Comparison of ENCODE assay signal across 19 cellular contexts in the genomic region with DNA sequence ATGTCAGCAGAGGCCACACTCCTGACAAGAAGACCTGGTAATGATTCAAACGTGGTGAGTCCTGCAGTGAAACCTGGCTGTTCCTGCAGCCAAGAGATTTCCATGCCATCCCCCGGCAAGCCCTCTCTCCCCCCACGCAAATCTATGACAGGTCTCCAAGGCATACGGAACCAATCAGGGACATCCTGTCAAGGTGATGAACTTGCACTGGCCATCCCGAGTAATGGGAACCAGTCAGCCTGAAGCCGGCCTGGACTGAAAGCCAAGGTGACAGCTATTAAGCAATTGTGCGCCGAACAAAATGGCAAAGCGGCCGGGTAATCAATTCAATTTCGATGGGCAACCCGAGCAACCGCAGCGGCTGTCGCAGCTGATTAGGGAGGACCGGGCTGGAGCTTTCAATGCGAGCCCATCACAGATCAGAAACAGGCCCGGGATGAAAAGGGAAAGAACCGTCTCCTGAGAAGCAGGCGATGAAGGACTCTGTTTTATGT. TPM values are rescaled to one million over a fixed set of nuclear protein-coding genes. Genes with fewer than 3 reads are reported as not detected.
DNase-seq lines count a peak whose midpoint lies in the region; ATAC-seq and TF ChIP-seq lines count a peak whose summit lies in the region.
"Had no signal": no experiment of that assay in that cellular context is flagged by ENCODE, and none has a peak within 500 bp of the region (broad histone marks: within the 10 kb centered on the region; RNA-seq: fewer than 3 reads in every experiment).

No MANE protein-coding gene starts in this region.

- H3K36me3 Mint-ChIP-seq in stimulated activated naive B cell treated with anti-CD40 and anti-IgM and Interleukin-4, amounts not matched to agents 10 μg/mL and 1 μg/mL and 100 μg/mL, for 72 hours, result no peaks in the 10 kb centered on the region
- no peaks in the 10 kb centered on the region for H3K36me3 Mint-ChIP-seq in activated CD4-positive, alpha-beta T cell treated with anti-CD3 and anti-CD28 coated beads, Interleukin-2, amount 10 ng/mL, durations not matched to agents 24 days and 14 days (ENCODE audit: low read depth)
- H3K36me3 Mint-ChIP-seq: CD4-positive, alpha-beta memory T cell had no signal

- no peaks in the 10 kb centered on the region for H3K9me3 Mint-ChIP-seq in stimulated activated naive B cell treated with anti-CD40 and anti-IgM and Interleukin-4, amounts not matched to agents 10 μg/mL and 1 μg/mL and 100 μg/mL, for 72 hours
- no peaks in the 10 kb centered on the region for H3K9me3 Mint-ChIP-seq in activated CD4-positive, alpha-beta T cell treated with anti-CD3 and anti-CD28 coated beads, Interleukin-2, amount 10 ng/mL, durations not matched to agents 24 days and 14 days
- H3K9me3 Mint-ChIP-seq: CD4-positive, alpha-beta memory T cell; H9 had no signal

- no peaks in the 10 kb centered on the region for H3K36me3 ChIP-seq in H7 (replicated peaks; ENCODE audit: control insufficient read depth, insufficient read depth, low read length)
- H3K36me3 ChIP-seq in WERI-Rb-1, result no peaks in the 10 kb centered on the region
- H3K36me3 ChIP-seq: Peyer's patch had no signal

- no peak for ATAC-seq in stimulated activated naive B cell treated with anti-CD40 and anti-IgM and Interleukin-4, amounts not matched to agents 10 μg/mL and 1 μg/mL and 100 μg/mL, for 72 hours (replicated peaks)
- no peak for ATAC-seq in GM21786 (IDR thresholded peaks at IDR 0.05; ENCODE audit: unreplicated experiment)

- peak overlapping the region; percentile 3 for H3K27ac Mint-ChIP-seq in stimulated activated naive B cell treated with anti-CD40 and anti-IgM and Interleukin-4, amounts not matched to agents 10 μg/mL and 1 μg/mL and 100 μg/mL, for 72 hours
- no peak overlapping the region for H3K27ac Mint-ChIP-seq in activated CD4-positive, alpha-beta T cell treated with anti-CD3 and anti-CD28 coated beads, Interleukin-2, amount 10 ng/mL, durations not matched to agents 24 days and 14 days
- H3K27ac Mint-ChIP-seq: B cell; CD4-positive, alpha-beta memory T cell; H9 had no signal

- DNase-seq in H7 (peak; percentile 44), WERI-Rb-1 (peak; percentile 6), left kidney (ENCODE audit: low read depth, low spot score) (peak; percentile 71), NAMALWA (ENCODE audit: low spot score) (no peak)
- DNase-seq in stimulated activated naive B cell treated with anti-CD40 and anti-IgM and Interleukin-4, amounts not matched to agents 10 μg/mL and 1 μg/mL and 100 μg/mL, for 72 hours, result no peak
- DNase-seq in activated CD4-positive, alpha-beta T cell treated with anti-CD3 and anti-CD28 coated beads, Interleukin-2, amount 10 ng/mL, durations not matched to agents 24 days and 14 days, result no peak
- DNase-seq: CD4-positive, alpha-beta memory T cell; DND-41; GDM1; H9; NCI-H1092 treated with DMSO at 0.1 percent for 48 hours; NCI-H1694; NCI-H226; NCI-H524 treated with DMSO at 0.1 percent for 48 hours; Peyer's patch; Right ventricle myocardium superior had no signal

- H3K4me3 ChIP-seq in H7 (ENCODE audit: insufficient read depth, low read depth, low read length) (no peak overlapping the region), WERI-Rb-1 (ENCODE audit: low read depth, low read length) (no peak overlapping the region)
- H3K4me3 ChIP-seq: Peyer's patch had no signal

- no peak overlapping the region for H3K4me3 Mint-ChIP-seq in stimulated activated naive B cell treated with anti-CD40 and anti-IgM and Interleukin-4, amounts not matched to agents 10 μg/mL and 1 μg/mL and 100 μg/mL, for 72 hours
- H3K4me3 Mint-ChIP-seq in activated CD4-positive, alpha-beta T cell treated with anti-CD3 and anti-CD28 coated beads, Interleukin-2, amount 10 ng/mL, durations not matched to agents 24 days and 14 days, result no peak overlapping the region
- H3K4me3 Mint-ChIP-seq: B cell; CD4-positive, alpha-beta memory T cell; H9 had no signal

- intact Hi-C loops in activated CD4-positive, alpha-beta T cell treated with anti-CD3 and anti-CD28 coated beads, Interleukin-2, amount 10 ng/mL, durations not matched to agents 24 days and 14 days (cut with micrococcal nuclease), result no loop called here

- no peak for TF ChIP-seq CTCF in WERI-Rb-1 (IDR thresholded peaks at IDR 0.05; ENCODE audit: low read depth, low read length)

- no peak overlapping the region for H3K27ac ChIP-seq in WERI-Rb-1
- H3K27ac ChIP-seq: Peyer's patch had no signal

- no peaks in the 10 kb centered on the region for H3K9me3 ChIP-seq in WERI-Rb-1 (ENCODE audit: severe bottlenecking)
- H3K9me3 ChIP-seq: Peyer's patch had no signal

- H3K4me1 Mint-ChIP-seq in stimulated activated naive B cell treated with anti-CD40 and anti-IgM and Interleukin-4, amounts not matched to agents 10 μg/mL and 1 μg/mL and 100 μg/mL, for 72 hours, result peaks cover 0 to 1% of the 10 kb centered on the region in 2 donors
- H3K4me1 Mint-ChIP-seq in activated CD4-positive, alpha-beta T cell treated with anti-CD3 and anti-CD28 coated beads, Interleukin-2, amount 10 ng/mL, durations not matched to agents 24 days and 14 days, result no peaks in the 10 kb centered on the region
- H3K4me1 Mint-ChIP-seq: B cell; CD4-positive, alpha-beta memory T cell had no signal

- H3K27me3 ChIP-seq in H7 (ENCODE audit: control insufficient read depth, insufficient read depth, low read length), result no peaks in the 10 kb centered on the region
- H3K27me3 ChIP-seq in WERI-Rb-1 (ENCODE audit: insufficient read depth, low read depth, severe bottlenecking), result no peaks in the 10 kb centered on the region
- H3K27me3 ChIP-seq: Peyer's patch had no signal

- H3K27me3 Mint-ChIP-seq in stimulated activated naive B cell treated with anti-CD40 and anti-IgM and Interleukin-4, amounts not matched to agents 10 μg/mL and 1 μg/mL and 100 μg/mL, for 72 hours, result peaks cover 7 to 20% of the 10 kb centered on the region in 2 donors
- peaks cover 3% of the 10 kb centered on the region for H3K27me3 Mint-ChIP-seq in activated CD4-positive, alpha-beta T cell treated with anti-CD3 and anti-CD28 coated beads, Interleukin-2, amount 10 ng/mL, durations not matched to agents 24 days and 14 days

RNA-seq across cellular contexts. Expression of gene TBX4, which starts 35.0 kb away (rescaled TPM):
- not detected in 2 replicates for total RNA-seq in H7 (2014; rRNA removed; shearing (Covaris generic))
- not detected in 2 replicates for total RNA-seq in activated CD4-positive, alpha-beta T cell treated with anti-CD3 and anti-CD28 coated beads, Interleukin-2, amount 10 ng/mL, durations not matched to agents 24 days and 14 days
- total RNA-seq: B cell; CD4-positive, alpha-beta memory T cell; H9; MCF 10A; Peyer's patch; Right ventricle myocardium superior had no signal

Comparison
In these comparisons a context has a peak if more than half of its experiments do, and no peak if none do; other contexts are left out.
1. DNase-seq: peak in H7 (single experiment), WERI-Rb-1 (single experiment) and left kidney (single experiment); none in stimulated activated naive B cell treated with anti-CD40 and anti-IgM and Interleukin-4, amounts not matched to agents 10 μg/mL and 1 μg/mL and 100 μg/mL, for 72 hours (single experiment), activated CD4-positive, alpha-beta T cell treated with anti-CD3 and anti-CD28 coated beads, Interleukin-2, amount 10 ng/mL, durations not matched to agents 24 days and 14 days (single experiment) and NAMALWA (single experiment).